ENCODE assay signal across 1 cellular context in genomic region chr17:40095944-40096791, GRCh38.
TF ChIP-seq lines count a peak whose summit lies in the region.

No MANE protein-coding gene starts in this region.

TF ChIP-seq in SK-N-SH treated with all-trans-retinoic acid at 6 μM for 48 hours, 23 proteins besides CTCF, POLR2A, EP300 and RAD21 (continued from another document):
- TF ChIP-seq TSHZ2 (CRISPR knock-in tag; IDR thresholded peaks at IDR 0.05) (no peak), RARB (CRISPR knock-in tag; IDR thresholded peaks at IDR 0.05) (no peak), BACH2 (CRISPR knock-in tag; IDR thresholded peaks at IDR 0.05; ENCODE audit: borderline replicate concordance) (no peak), ARNTL (CRISPR knock-in tag; IDR thresholded peaks at IDR 0.05; ENCODE audit: borderline replicate concordance, low read depth) (no peak)
